ENCODE assay signal across 8 cellular contexts in genomic region chr2:231713738-231714638, GRCh38. TPM values are rescaled to one million over a fixed set of nuclear protein-coding genes. Genes with fewer than 3 reads are reported as not detected.
A peak's percentile ranks its signal among the peaks of the same experiment; 100 is the strongest.
DNase-seq lines count a peak whose midpoint lies in the region; ATAC-seq and TF ChIP-seq lines count a peak whose summit lies in the region.

No MANE protein-coding gene starts in this region.

- no peak for TF ChIP-seq EP300 in transverse colon (IDR thresholded peaks at IDR 0.05; ENCODE audit: low read depth)

- peak; percentile 95 to 98 (median 96) for TF ChIP-seq CTCF in transverse colon (IDR thresholded peaks at IDR 0.05)

- H3K36me3 ChIP-seq in transverse colon: peaks cover 0 to 8% (median 0%) of the 10 kb centered on the region in 4 donors

- POLR2A ChIA-PET in activated naive CD8-positive, alpha-beta T cell treated with anti-CD3 and anti-CD28 coated beads, Interleukin-2, amount 10 ng/mL, durations not matched to agents 7 days and 5 days (lab: Charles Lee): interaction anchor here (0.6 to 7.5 kb wide), 11 partner anchors 8 to 102 kb away, joined by 3 to 61 read pairs (median 5); partner anchors contain the start of gene COPS7B

- H3K4me1 Mint-ChIP-seq in activated naive CD8-positive, alpha-beta T cell treated with anti-CD3 and anti-CD28 coated beads, Interleukin-2, amount 10 ng/mL, durations not matched to agents 7 days and 5 days: peaks cover 24% of the 10 kb centered on the region

- H3K27ac ChIP-seq in transverse colon: peak overlapping the region; percentile 76 to 85 (median 80)

- no peaks in the 10 kb centered on the region for H3K27me3 ChIP-seq in transverse colon

- H3K9me3 ChIP-seq in transverse colon: no peaks in the 10 kb centered on the region

- H3K4me1 ChIP-seq in transverse colon: peaks cover 20 to 37% (median 22%) of the 10 kb centered on the region in 4 donors

- H3K4me3 Mint-ChIP-seq in activated naive CD8-positive, alpha-beta T cell treated with anti-CD3 and anti-CD28 coated beads, Interleukin-2, amount 10 ng/mL, durations not matched to agents 7 days and 5 days: peak overlapping the region; percentile 57

- in situ Hi-C loops in transverse colon (cut with MboI; ENCODE audit: low pct_ligation_motif_present in 1 of 4, low pct_unique_long_range_greater_than_20kb in 1 of 4, low sequenced_read_pairs in 3 of 4): loop anchor here in 2 of 4 donors (5.0 to 25.0 kb wide), 3 partner anchors 37 to 202 kb away; no protein-coding TSS in a partner anchor

- no peak overlapping the region for H3K4me3 ChIP-seq in transverse colon

- H3K27ac Mint-ChIP-seq in activated naive CD8-positive, alpha-beta T cell treated with anti-CD3 and anti-CD28 coated beads, Interleukin-2, amount 10 ng/mL, durations not matched to agents 7 days and 5 days: peak overlapping the region; percentile 89

- H3K27me3 Mint-ChIP-seq in activated naive CD8-positive, alpha-beta T cell treated with anti-CD3 and anti-CD28 coated beads, Interleukin-2, amount 10 ng/mL, durations not matched to agents 7 days and 5 days: no peaks in the 10 kb centered on the region

- TF ChIP-seq POLR2A in GM19193 (IDR thresholded peaks at IDR 0.05; ENCODE audit: extremely low read depth, insufficient read depth, insufficient read length) (peak; percentile 67), transverse colon (IDR thresholded peaks at IDR 0.05) (peak; percentile 46)

- 16% methylated on average over 15 of the region's 15 CpGs; no CpG with 5 or more reads in 1 of the 2 donors for WGBS in transverse colon (ENCODE audit: low coverage in 1 of 2), 2 donors

- H3K36me3 Mint-ChIP-seq in activated naive CD8-positive, alpha-beta T cell treated with anti-CD3 and anti-CD28 coated beads, Interleukin-2, amount 10 ng/mL, durations not matched to agents 7 days and 5 days: peaks cover 21% of the 10 kb centered on the region

- peak; percentile 20 for ATAC-seq in activated naive CD8-positive, alpha-beta T cell treated with anti-CD3 and anti-CD28 coated beads, Interleukin-2, amount 10 ng/mL, durations not matched to agents 7 days and 5 days (ENCODE audit: low read depth)
- peak; percentile 52 for ATAC-seq in Right ventricle myocardium superior (ENCODE audit: poor library complexity)

- H3K9me3 Mint-ChIP-seq in activated naive CD8-positive, alpha-beta T cell treated with anti-CD3 and anti-CD28 coated beads, Interleukin-2, amount 10 ng/mL, durations not matched to agents 7 days and 5 days: no peaks in the 10 kb centered on the region

- intact Hi-C loops in Right ventricle myocardium superior (cut with DNase I) (loop anchor here (1.0 to 2.0 kb wide), 2 partner anchors 33 to 102 kb away; no protein-coding TSS in a partner anchor), transverse colon (cut with DNase I; ENCODE audit: low total_unique reads) (loop anchor here (5.0 to 10.0 kb wide), 2 partner anchors 199 to 492 kb away; no protein-coding TSS in a partner anchor)

- DNase-seq in AG08395 (ENCODE audit: low spot score): peak; percentile 88
- peak; percentile 66 for DNase-seq in NCI-H1092 (lab: John Stamatoyannopoulos, UW)
- DNase-seq in SKM-1 treated with dmso at 0.1 percent for 144 hours (lab: John Stamatoyannopoulos, UW; ENCODE audit: unreplicated experiment): peak; percentile 86
- peak; percentile 92 for DNase-seq in activated naive CD8-positive, alpha-beta T cell treated with anti-CD3 and anti-CD28 coated beads, Interleukin-2, amount 10 ng/mL, durations not matched to agents 7 days and 5 days
- DNase-seq in Right ventricle myocardium superior: peak; percentile 95
- peak; percentile 86 for DNase-seq in pons (ENCODE audit: low spot score)
- DNase-seq in transverse colon: peak; percentile 93

RNA-seq across cellular contexts. Expression of gene PTMA, which starts 5.7 kb away (rescaled TPM):
- 1,000 to 10,000 TPM; 1,404 to 1,416 TPM for total RNA-seq in activated naive CD8-positive, alpha-beta T cell treated with anti-CD3 and anti-CD28 coated beads, Interleukin-2, amount 10 ng/mL, durations not matched to agents 7 days and 5 days
- total RNA-seq in Right ventricle myocardium superior (195 TPM), transverse colon (1,000 to 10,000 TPM in 1 of 4 donors, 100 to 1,000 TPM in 3; 478 to 1,487 (median 685) TPM)
